ENCODE assay signal across 8 cellular contexts in the genomic region with DNA sequence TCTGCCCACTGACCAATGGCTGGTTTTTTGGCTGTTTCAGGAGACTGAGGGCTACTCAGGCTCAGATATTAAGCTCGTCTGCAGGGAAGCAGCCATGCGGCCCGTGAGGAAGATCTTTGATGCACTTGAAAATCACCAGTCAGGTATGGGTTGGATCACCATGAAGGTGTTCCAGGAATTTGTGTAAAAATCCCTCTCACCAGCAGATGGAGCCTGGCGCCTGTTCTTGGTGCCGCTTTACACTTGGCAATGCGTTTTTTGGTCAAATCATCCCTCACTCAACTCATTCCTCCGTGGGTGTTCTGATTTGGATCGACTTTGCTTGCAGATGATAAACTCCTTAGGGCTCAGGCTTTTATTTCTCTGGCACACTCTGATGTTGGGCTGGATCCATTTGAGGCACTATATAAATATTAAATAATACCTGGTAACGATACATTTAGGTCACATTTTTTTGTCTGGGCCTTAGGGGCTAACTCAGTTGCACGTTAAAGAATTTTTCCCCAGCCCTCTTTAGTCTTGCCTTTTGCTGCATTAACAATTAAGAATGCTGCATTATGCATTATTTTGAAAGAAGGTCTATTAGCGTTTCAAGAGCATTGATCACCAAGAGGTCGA. TPM values are rescaled to one million over a fixed set of nuclear protein-coding genes. Genes with fewer than 3 reads are reported as not detected.
DNase-seq lines count a peak whose midpoint lies in the region; ATAC-seq and TF ChIP-seq lines count a peak whose summit lies in the region.

No MANE protein-coding gene starts in this region.

- intact Hi-C loops in sigmoid colon (cut with DNase I): loop anchor here (2.0 to 5.0 kb wide), 2 partner anchors 104 to 647 kb away; no protein-coding TSS in a partner anchor

- TF ChIP-seq EP300 in sigmoid colon (IDR thresholded peaks at IDR 0.05): no peak

- WGBS in sigmoid colon, 2 donors: 35 to 42% methylated on average over 12 of the region's 12 CpGs

- no peak for ATAC-seq in GM18858 (IDR thresholded peaks at IDR 0.05; ENCODE audit: unreplicated experiment)

- peak; percentile 79 for TF ChIP-seq CTCF in LNCAP (IDR thresholded peaks at IDR 0.05)
- peak; percentile 43 to 81 for TF ChIP-seq CTCF in right atrium auricular region (IDR thresholded peaks at IDR 0.05)
- peak; percentile 32 to 66 (median 46) for TF ChIP-seq CTCF in sigmoid colon (IDR thresholded peaks at IDR 0.05)

- H3K9me3 ChIP-seq in right atrium auricular region (no peaks in the 10 kb centered on the region), sigmoid colon (no peaks in the 10 kb centered on the region)

- H3K36me3 ChIP-seq in right atrium auricular region (peaks cover 15% of the 10 kb centered on the region), sigmoid colon (peaks cover 0 to 14% (median 0%) of the 10 kb centered on the region in 4 donors)

- H3K27ac ChIP-seq in right atrium auricular region: no peak overlapping the region
- no peak overlapping the region for H3K27ac ChIP-seq in sigmoid colon

- peak; percentile 74 for DNase-seq in GM03348 (ENCODE audit: low spot score)
- DNase-seq in T follicular helper cell (ENCODE audit: low read depth): peak; percentile 42
- DNase-seq in amniotic epithelial cell (ENCODE audit: low read depth): peak; percentile 45
- peak; percentile 65 for DNase-seq in right atrium auricular region (ENCODE audit: low spot score)
- DNase-seq in sigmoid colon: peak; percentile 63
- no peak for DNase-seq in GF-D8 (lab: John Stamatoyannopoulos, UW)

- H3K4me3 ChIP-seq in right atrium auricular region: no peak overlapping the region
- no peak overlapping the region for H3K4me3 ChIP-seq in sigmoid colon

- H3K27me3 ChIP-seq in right atrium auricular region: no peaks in the 10 kb centered on the region
- H3K27me3 ChIP-seq in sigmoid colon: no peaks in the 10 kb centered on the region

- no peak for TF ChIP-seq POLR2A in sigmoid colon (IDR thresholded peaks at IDR 0.05)

- H3K4me1 ChIP-seq in right atrium auricular region: no peaks in the 10 kb centered on the region
- H3K4me1 ChIP-seq in sigmoid colon: no peaks in the 10 kb centered on the region

RNA-seq across cellular contexts. Expression of gene HDHD2, which starts 50.0 kb away (rescaled TPM):
- 10 to 100 TPM; 15.7 to 36.0 TPM for total RNA-seq in right atrium auricular region
- total RNA-seq in sigmoid colon: 10 to 100 TPM; 21.0 to 30.3 (median 25.6) TPM
- 10 to 100 TPM; 24.9 to 34.0 (median 30.6) TPM for polyA plus RNA-seq in sigmoid colon
